8 cellular contexts compared by ENCODE assay signal in the genomic region with DNA sequence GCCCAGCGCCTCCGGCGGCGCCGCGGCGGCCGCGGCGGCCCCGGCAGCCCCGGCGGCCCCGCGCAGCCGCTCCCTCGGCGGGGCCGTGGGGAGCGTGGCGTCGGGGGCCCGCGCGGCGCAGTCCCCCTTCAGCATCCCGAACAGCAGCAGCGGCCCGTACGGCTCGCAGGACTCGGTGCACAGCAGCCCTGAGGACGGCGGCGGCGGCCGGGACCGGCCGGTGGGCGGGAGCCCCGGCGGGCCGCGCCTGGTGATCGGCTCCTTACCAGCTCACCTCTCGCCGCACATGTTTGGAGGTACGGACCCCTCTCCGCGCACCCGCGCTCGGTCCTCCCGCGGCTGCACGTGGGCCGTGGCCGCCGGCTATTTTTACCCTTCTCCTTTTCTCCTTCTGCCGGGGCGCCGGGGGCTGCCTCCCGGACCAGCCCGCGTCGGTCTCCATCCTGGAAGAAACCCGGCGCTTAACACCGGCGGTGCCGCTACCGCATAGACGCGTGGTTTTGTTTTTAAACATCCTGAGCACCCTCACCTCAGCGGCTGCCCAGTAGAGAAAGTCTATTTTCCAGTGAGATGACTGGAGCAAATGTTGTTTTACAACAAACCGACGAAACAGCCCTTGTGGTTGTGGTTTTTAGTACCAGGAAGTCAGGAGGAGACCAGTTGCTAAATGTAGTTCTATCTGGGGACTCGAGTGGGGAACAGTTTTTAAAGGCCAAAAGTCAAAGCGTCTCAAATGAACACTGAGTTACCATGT. TPM values are rescaled to one million over a fixed set of nuclear protein-coding genes. Genes with fewer than 3 reads are reported as not detected.
DNase-seq lines count a peak whose midpoint lies in the region; ATAC-seq, FAIRE-seq and TF ChIP-seq lines count a peak whose summit lies in the region.

No MANE protein-coding gene starts in this region.

- WGBS in A549 (ENCODE audit: missing lambda C conversion rate): under 1% methylated on average over 20 of the region's 79 CpGs
- 0 to 1% (median 0%) methylated on average over 35 to 79 of the region's 79 CpGs for WGBS in ovary, 3 donors

- CTCF ChIA-PET in A549 (lab: Yijun Ruan, JAX): interaction anchor here (1.5 to 2.6 kb wide), 3 partner anchors 8 to 127 kb away, joined by 3 to 6 read pairs (median 5); no protein-coding TSS in a partner anchor
- CTCF ChIA-PET in PC-3 (lab: Charles Lee): no interaction called here

- no TSS peak for BruUV-seq in PC-3 (replicated peaks; lab: Mats Ljungman, UMichigan)

- H4K20me1 ChIP-seq in PC-3 (ENCODE audit: low read length): no peaks in the 10 kb centered on the region; the same call in none of the 2 replicates

- peaks cover 52% of the 10 kb centered on the region for H3K79me2 ChIP-seq in PC-3 (ENCODE audit: low read length)

- peaks cover 22% of the 10 kb centered on the region for H3K36me3 Mint-ChIP-seq in activated T-helper 2 cell treated with anti-CD3 and anti-CD28 coated beads, Interferon-gamma antibody, Interleukin-2, Interleukin-4, amounts not matched to agents 10 μg/mL and 5 μg/mL and 100 μg/mL, durations not matched to agents 14 hours and 24 hours and 36 hours (ENCODE audit: low read depth)

- H3K9me2 ChIP-seq in PC-3 (replicated peaks; ENCODE audit: low read length): no peaks in the 10 kb centered on the region

- H3K27me3 ChIP-seq in PC-3 (ENCODE audit: low read length) (no peaks in the 10 kb centered on the region), ovary (no peaks in the 10 kb centered on the region), upper lobe of right lung (no peaks in the 10 kb centered on the region)

- H3K4me2 ChIP-seq in A549 (peak overlapping the region; percentile 99), PC-3 (ENCODE audit: low read length) (peak overlapping the region; percentile 86)

- peak overlapping the region; percentile 99 for H3K27ac Mint-ChIP-seq in activated T-helper 2 cell treated with anti-CD3 and anti-CD28 coated beads, Interferon-gamma antibody, Interleukin-2, Interleukin-4, amounts not matched to agents 10 μg/mL and 5 μg/mL and 100 μg/mL, durations not matched to agents 14 hours and 24 hours and 36 hours

- TF ChIP-seq POLR2A in A549 (IDR thresholded peaks at IDR 0.05; ENCODE audit: low read length): no peak
- TF ChIP-seq POLR2A in GM15510 (IDR thresholded peaks at IDR 0.05; ENCODE audit: borderline replicate concordance, extremely low read depth, insufficient read length): peak; percentile 25
- TF ChIP-seq POLR2A in ovary (IDR thresholded peaks at IDR 0.05): no peak

- H3K27me3 Mint-ChIP-seq in activated T-helper 2 cell treated with anti-CD3 and anti-CD28 coated beads, Interferon-gamma antibody, Interleukin-2, Interleukin-4, amounts not matched to agents 10 μg/mL and 5 μg/mL and 100 μg/mL, durations not matched to agents 14 hours and 24 hours and 36 hours (ENCODE audit: low read depth): no peaks in the 10 kb centered on the region

- peak overlapping the region; percentile 96 to 100 for H3K27ac ChIP-seq in A549
- peak overlapping the region; percentile 54 for H3K27ac ChIP-seq in PC-3 (ENCODE audit: low read length)
- peak overlapping the region; percentile 99 to 100 for H3K27ac ChIP-seq in ovary
- H3K27ac ChIP-seq in upper lobe of right lung: peak overlapping the region; percentile 95

- ATAC-seq in A549 (peak in 1 of 2 experiments; percentile 23; a peak in 3 of 6 replicates), HG03066 (IDR thresholded peaks at IDR 0.05; ENCODE audit: low read depth, unreplicated experiment) (peak; percentile 3), PC-3 (no peak), upper lobe of right lung (no peak)

- no peak for FAIRE-seq in A549 (lab: Jason Lieb, UNC)

- no peaks in the 10 kb centered on the region for H3F3A ChIP-seq in PC-3 (ENCODE audit: low read length, unreplicated experiment)

- DNase-seq in A549 (ENCODE audit: low read depth in 1 of 2, low spot score in 1 of 2) (peak in 1 of 2 experiments; percentile 59), PC-3 (peak; percentile 56), foreskin melanocyte (peak; percentile 50), ovary (peak; percentile 18 to 57 (median 35)), upper lobe of right lung (peak; percentile 72)
- peak; percentile 69 for DNase-seq in activated T-helper 2 cell treated with anti-CD3 and anti-CD28 coated beads, Interferon-gamma antibody, Interleukin-2, Interleukin-4, amounts not matched to agents 10 μg/mL and 5 μg/mL and 100 μg/mL, durations not matched to agents 14 hours and 24 hours and 36 hours (ENCODE audit: low spot score)

- H3K4me1 ChIP-seq in A549 (peaks cover 43% of the 10 kb centered on the region), PC-3 (ENCODE audit: insufficient read depth, low read length) (peaks cover 20% of the 10 kb centered on the region), ovary (ENCODE audit: insufficient read depth) (no peaks in the 10 kb centered on the region), upper lobe of right lung (peaks cover 32% of the 10 kb centered on the region)

- TF ChIP-seq CTCF in A549 (IDR thresholded peaks at IDR 0.05): no peak
- TF ChIP-seq CTCF in PC-3 (conservative IDR thresholded peaks at IDR 0.05; ENCODE audit: low read depth, low read length): no peak
- no peak for TF ChIP-seq CTCF in ovary (IDR thresholded peaks at IDR 0.05)
- no peak for TF ChIP-seq CTCF in upper lobe of right lung (IDR thresholded peaks at IDR 0.05)

- peak overlapping the region; percentile 84 for H3K9ac ChIP-seq in PC-3 (ENCODE audit: low read length)

- peaks cover 10% of the 10 kb centered on the region for H3K9me3 Mint-ChIP-seq in activated T-helper 2 cell treated with anti-CD3 and anti-CD28 coated beads, Interferon-gamma antibody, Interleukin-2, Interleukin-4, amounts not matched to agents 10 μg/mL and 5 μg/mL and 100 μg/mL, durations not matched to agents 14 hours and 24 hours and 36 hours

- H3K36me3 ChIP-seq in PC-3 (ENCODE audit: low read depth, low read length): no peaks in the 10 kb centered on the region
- no peaks in the 10 kb centered on the region for H3K36me3 ChIP-seq in ovary
- H3K36me3 ChIP-seq in upper lobe of right lung: no peaks in the 10 kb centered on the region

- peak overlapping the region; percentile 96 for H3K4me3 Mint-ChIP-seq in activated T-helper 2 cell treated with anti-CD3 and anti-CD28 coated beads, Interferon-gamma antibody, Interleukin-2, Interleukin-4, amounts not matched to agents 10 μg/mL and 5 μg/mL and 100 μg/mL, durations not matched to agents 14 hours and 24 hours and 36 hours (ENCODE audit: low read depth)

- peak overlapping the region; percentile 41 for H2AFZ ChIP-seq in PC-3 (ENCODE audit: low read length)

- POLR2A ChIA-PET in A549 (lab: Yijun Ruan, JAX): interaction anchor here (1.7 kb wide), 1 partner anchor 68 kb away, joined by 4 read pairs; no protein-coding TSS in a partner anchor
- POLR2A ChIA-PET in PC-3 (lab: Charles Lee; ENCODE audit: unreplicated experiment): no interaction called here

- TF ChIP-seq EP300 in A549 (IDR thresholded peaks at IDR 0.05) (no peak), ovary (IDR thresholded peaks at IDR 0.05) (no peak)

- TF ChIP-seq RAD21 in A549 (conservative IDR thresholded peaks at IDR 0.05 in 1 of 2, IDR thresholded peaks at IDR 0.05 in 1 of 2): 0 out of 5 replicates have a peak, but pooled peaks of 1 of the 2 experiments have one; percentile 5

- H3K4me3 ChIP-seq in A549 (peak overlapping the region; percentile 92), PC-3 (ENCODE audit: low read length) (peak overlapping the region; percentile 83), ovary (peak overlapping the region; percentile 57), upper lobe of right lung (peak overlapping the region; percentile 82)

- H3K4me1 Mint-ChIP-seq in activated T-helper 2 cell treated with anti-CD3 and anti-CD28 coated beads, Interferon-gamma antibody, Interleukin-2, Interleukin-4, amounts not matched to agents 10 μg/mL and 5 μg/mL and 100 μg/mL, durations not matched to agents 14 hours and 24 hours and 36 hours (ENCODE audit: low read depth): peaks cover 47% of the 10 kb centered on the region

- no peaks in the 10 kb centered on the region for H3K9me3 ChIP-seq in A549
- H3K9me3 ChIP-seq in PC-3 (ENCODE audit: low read length): no peaks in the 10 kb centered on the region
- no peaks in the 10 kb centered on the region for H3K9me3 ChIP-seq in ovary
- no peaks in the 10 kb centered on the region for H3K9me3 ChIP-seq in upper lobe of right lung

- intact Hi-C loops in PC-3 (cut with micrococcal nuclease): loop anchor here (2.0 kb wide), 2 partner anchors 37 to 127 kb away; no protein-coding TSS in a partner anchor
- intact Hi-C loops in activated T-helper 2 cell treated with anti-CD3 and anti-CD28 coated beads, Interferon-gamma antibody, Interleukin-2, Interleukin-4, amounts not matched to agents 10 μg/mL and 5 μg/mL and 100 μg/mL, durations not matched to agents 14 hours and 24 hours and 36 hours (cut with micrococcal nuclease): loop anchor here (1.0 to 2.0 kb wide), 6 partner anchors 23 to 309 kb away; a partner anchor contains a TSS
- intact Hi-C loops in ovary (cut with DNase I): loop anchor here in 1 of 4 donors (10.0 kb wide), 1 partner anchor 121 kb away; no protein-coding TSS in a partner anchor
- intact Hi-C loops in upper lobe of right lung (cut with DNase I): no loop called here

TF ChIP-seq in A549, 52 proteins besides CTCF, POLR2A, EP300 and RAD21 (continues in another document):
- TF ChIP-seq, protein P1, sequence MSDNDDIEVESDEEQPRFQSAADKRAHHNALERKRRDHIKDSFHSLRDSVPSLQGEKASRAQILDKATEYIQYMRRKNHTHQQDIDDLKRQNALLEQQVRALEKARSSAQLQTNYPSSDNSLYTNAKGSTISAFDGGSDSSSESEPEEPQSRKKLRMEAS (IDR thresholded peaks at IDR 0.05): peak; percentile 55

RNA-seq across cellular contexts. Expression of a gene that starts 1.3 kb away (rescaled TPM):
- polyA plus RNA-seq in A549 (2011; rRNA removed) (8.8 and 11.4 TPM in 2 replicates), A549 (2017; fragmentation: RNase III; extraction: RNeasy Plus Mini Kit Qiagen cat#74134 plus additional on column Dnase treatment) (4.8 to 6.0 TPM (median 5.9 TPM) in 3 replicates), ovary (1 to 10 TPM; 3.0 to 8.6 TPM)
- polyA plus RNA-seq in A549 (2012; cell fraction: cytosol; rRNA removed): 3.3 and 5.1 TPM in 2 replicates
- polyA plus RNA-seq in A549 (2012; cell fraction: nucleus; rRNA removed): 3.2 and 3.7 TPM in 2 replicates
- polyA minus RNA-seq in A549 (2011; rRNA and poly(A)+ RNA removed): 2.1 and 3.2 TPM in 2 replicates
- total RNA-seq in PC-3 (2014; rRNA removed) (13.1 and 15.8 TPM in 2 replicates), ovary (10 to 100 TPM in 6 of 7 donors, 1 to 10 TPM in 1; 9.8 to 24.8 (median 12.1) TPM), upper lobe of right lung (24.6 TPM)
- total RNA-seq in activated T-helper 2 cell treated with anti-CD3 and anti-CD28 coated beads, Interferon-gamma antibody, Interleukin-2, Interleukin-4, amounts not matched to agents 10 μg/mL and 5 μg/mL and 100 μg/mL, durations not matched to agents 14 hours and 24 hours and 36 hours: 10.2 and 10.4 TPM in 2 replicates
